Comparison of ENCODE assay signal across 12 cellular contexts in the genomic region with DNA sequence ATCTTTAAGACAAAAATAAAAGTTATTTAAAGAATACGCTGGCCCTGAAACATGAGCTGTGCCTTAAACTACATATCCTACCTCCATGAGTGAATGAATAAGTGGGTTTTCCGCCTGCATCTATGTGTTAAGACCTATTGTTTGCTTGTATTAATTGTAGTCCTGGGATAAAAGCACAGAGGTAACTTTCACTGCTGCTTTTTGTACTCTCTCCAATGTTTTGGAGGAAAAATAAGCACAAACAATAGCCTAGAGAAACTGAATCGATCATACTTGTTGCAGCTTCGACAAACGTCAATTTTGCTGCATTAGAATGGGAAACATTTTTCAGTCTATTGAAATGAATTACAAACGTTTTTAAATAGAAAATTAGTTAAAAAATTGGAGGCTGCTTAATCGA. TPM values are rescaled to one million over a fixed set of nuclear protein-coding genes. Genes with fewer than 3 reads are reported as not detected.
DNase-seq lines count a peak whose midpoint lies in the region; TF ChIP-seq lines count a peak whose summit lies in the region.
"Had no signal": no experiment of that assay in that cellular context is flagged by ENCODE, and none has a peak within 500 bp of the region (broad histone marks: within the 10 kb centered on the region; RNA-seq: fewer than 3 reads in every experiment).

No MANE protein-coding gene starts in this region.

- peaks cover 30% of the 10 kb centered on the region for H3K4me1 Mint-ChIP-seq in activated naive CD4-positive, alpha-beta T cell treated with anti-CD3 and anti-CD28 coated beads, Interleukin-2, amount 10 ng/mL, durations not matched to agents 7 days and 5 days
- peaks cover 27% of the 10 kb centered on the region for H3K4me1 Mint-ChIP-seq in glutamatergic neuron (ENCODE audit: low read depth, unreplicated experiment)

- POLR2A ChIA-PET in OCI-LY7 (lab: Charles Lee) = interaction anchor here (0.7 to 1.7 kb wide), 3 partner anchors 14 to 1385 kb away, joined by 3 to 6 read pairs (median 3); no protein-coding TSS in a partner anchor

- peaks cover 14% of the 10 kb centered on the region for H3K27me3 Mint-ChIP-seq in activated naive CD4-positive, alpha-beta T cell treated with anti-CD3 and anti-CD28 coated beads, Interleukin-2, amount 10 ng/mL, durations not matched to agents 7 days and 5 days
- peaks cover 2% of the 10 kb centered on the region for H3K27me3 Mint-ChIP-seq in glutamatergic neuron (ENCODE audit: unreplicated experiment)

- CTCF ChIA-PET in activated naive CD4-positive, alpha-beta T cell treated with anti-CD3 and anti-CD28 coated beads, Interleukin-2, amount 10 ng/mL, durations not matched to agents 7 days and 5 days (lab: Charles Lee) = interaction anchor here (1.2 kb wide), 1 partner anchor 239 kb away, joined by 3 read pairs; no protein-coding TSS in a partner anchor
- CTCF ChIA-PET in OCI-LY7 (lab: Charles Lee; ENCODE audit: unreplicated experiment) = interaction anchor here (0.6 kb wide), 1 partner anchor 707 kb away, joined by 3 read pairs; no protein-coding TSS in a partner anchor

- H4K20me1 ChIP-seq in OCI-LY7 (ENCODE audit: insufficient read depth, low read length) (peaks cover 30% of the 10 kb centered on the region), smooth muscle cell (ENCODE audit: low read depth) (peaks cover 32% of the 10 kb centered on the region)

- H3K9me2 ChIP-seq in OCI-LY7 (ENCODE audit: insufficient read depth, low read length) = no peaks in the 10 kb centered on the region

- H3K36me3 Mint-ChIP-seq in activated naive CD4-positive, alpha-beta T cell treated with anti-CD3 and anti-CD28 coated beads, Interleukin-2, amount 10 ng/mL, durations not matched to agents 7 days and 5 days = peaks cover 11% of the 10 kb centered on the region
- no peaks in the 10 kb centered on the region for H3K36me3 Mint-ChIP-seq in glutamatergic neuron (ENCODE audit: unreplicated experiment)

- no peak overlapping the region for H3K27ac Mint-ChIP-seq in activated naive CD4-positive, alpha-beta T cell treated with anti-CD3 and anti-CD28 coated beads, Interleukin-2, amount 10 ng/mL, durations not matched to agents 7 days and 5 days
- no peak overlapping the region for H3K27ac Mint-ChIP-seq in glutamatergic neuron (ENCODE audit: unreplicated experiment)

- no peaks in the 10 kb centered on the region for H3F3A ChIP-seq in smooth muscle cell (ENCODE audit: low read depth)

- H3K27ac ChIP-seq in OCI-LY7 (ENCODE audit: low read depth, low read length, poor library complexity, severe bottlenecking) = no peak overlapping the region
- no peak overlapping the region for H3K27ac ChIP-seq in smooth muscle cell (ENCODE audit: low read depth)

- no peaks in the 10 kb centered on the region for H3K9me3 Mint-ChIP-seq in activated naive CD4-positive, alpha-beta T cell treated with anti-CD3 and anti-CD28 coated beads, Interleukin-2, amount 10 ng/mL, durations not matched to agents 7 days and 5 days
- H3K9me3 Mint-ChIP-seq in glutamatergic neuron (ENCODE audit: unreplicated experiment) = peaks cover 4% of the 10 kb centered on the region

- H3K79me2 ChIP-seq in OCI-LY7 (ENCODE audit: insufficient read depth, low read depth, low read length) (peaks cover 34% of the 10 kb centered on the region), smooth muscle cell (ENCODE audit: low read depth) (peaks cover 42% of the 10 kb centered on the region)

- intact Hi-C loops in OCI-LY7 (cut with micrococcal nuclease; ENCODE audit: unreplicated experiment) = loop anchor here (2.0 kb wide), 1 partner anchor 741 kb away; a partner anchor contains a TSS

- no peak overlapping the region for H2AFZ ChIP-seq in OCI-LY7 (ENCODE audit: low read length)
- H2AFZ ChIP-seq in smooth muscle cell (ENCODE audit: low read depth) = peak overlapping the region; percentile 82

- peak overlapping the region; percentile 85 for H3K4me3 Mint-ChIP-seq in activated naive CD4-positive, alpha-beta T cell treated with anti-CD3 and anti-CD28 coated beads, Interleukin-2, amount 10 ng/mL, durations not matched to agents 7 days and 5 days
- H3K4me3 Mint-ChIP-seq in glutamatergic neuron (ENCODE audit: unreplicated experiment) = peak overlapping the region; percentile 90

- 70% methylated on average over 7 of the region's 7 CpGs for WGBS in smooth muscle cell (ENCODE audit: low lambda C conversion rate)

- TF ChIP-seq CTCF in OCI-LY7 (conservative IDR thresholded peaks at IDR 0.05; ENCODE audit: low read length) = no peak
- no peak for TF ChIP-seq CTCF in glutamatergic neuron (IDR thresholded peaks at IDR 0.05; ENCODE audit: partially characterized antibody, unreplicated experiment)
- no peak for TF ChIP-seq CTCF in smooth muscle cell (IDR thresholded peaks at IDR 0.05; ENCODE audit: borderline replicate concordance, insufficient read depth, poor library complexity, severe bottlenecking)

- DNase-seq in activated naive CD4-positive, alpha-beta T cell treated with anti-CD3 and anti-CD28 coated beads, Interleukin-2, amount 10 ng/mL, durations not matched to agents 7 days and 5 days = no peak
- no peak for DNase-seq in activated naive CD4-positive, alpha-beta T cell (lab: John Stamatoyannopoulos, UW)
- no peak for DNase-seq in OCI-LY7 (ENCODE audit: low spot score)
- no peak for DNase-seq in glutamatergic neuron
- DNase-seq in smooth muscle cell (lab: John Stamatoyannopoulos, UW; ENCODE audit: unreplicated experiment) = no peak
- DNase-seq in NCI-H82 treated with DMSO at 0.1 percent for 48 hours (lab: John Stamatoyannopoulos, UW; ENCODE audit: unreplicated experiment) = no peak
- DNase-seq in Ammon's horn (ENCODE audit: low spot score) = no peak
- DNase-seq in HPDE6-E6E7 (ENCODE audit: extremely low spot score) = no peak
- DNase-seq: effector memory CD4-positive, alpha-beta T cell; NCI-H1694 had no signal

- no peaks in the 10 kb centered on the region for H3K9me3 ChIP-seq in OCI-LY7 (ENCODE audit: low read length)
- no peaks in the 10 kb centered on the region for H3K9me3 ChIP-seq in smooth muscle cell (replicated peaks; ENCODE audit: low read depth)
- H3K9me3 ChIP-seq: BE2C, upper lobe of left lung had no signal

- no peaks in the 10 kb centered on the region for H3K27me3 ChIP-seq in smooth muscle cell (ENCODE audit: low read depth)
- H3K27me3 ChIP-seq: BE2C, upper lobe of left lung had no signal

- H3K4me2 ChIP-seq in OCI-LY7 (ENCODE audit: low read length) (peak overlapping the region; percentile 82), smooth muscle cell (peak overlapping the region; percentile 84)

- H3K4me3 ChIP-seq in OCI-LY7 (ENCODE audit: low read depth, low read length, poor library complexity, severe bottlenecking) = peak overlapping the region; percentile 99
- H3K4me3 ChIP-seq in smooth muscle cell = peak overlapping the region; percentile 99

- BruUV-seq in OCI-LY7 (replicated peaks; lab: Mats Ljungman, UMichigan) = TSS peak; percentile 65

- H3K4me1 ChIP-seq in OCI-LY7 (ENCODE audit: insufficient read depth, low read length, poor library complexity, severe bottlenecking) = peaks cover 22% of the 10 kb centered on the region
- H3K4me1 ChIP-seq in smooth muscle cell (ENCODE audit: low read depth) = peaks cover 25% of the 10 kb centered on the region
- H3K4me1 ChIP-seq: BE2C had no signal

- H3K36me3 ChIP-seq in OCI-LY7 (ENCODE audit: insufficient read depth, low read length) = peaks cover 11% of the 10 kb centered on the region; the same call in 1 of the 2 replicates
- H3K36me3 ChIP-seq in smooth muscle cell (ENCODE audit: low read depth) = no peaks in the 10 kb centered on the region
- H3K36me3 ChIP-seq: BE2C, upper lobe of left lung had no signal

- H3K9ac ChIP-seq in smooth muscle cell (ENCODE audit: low read depth) = no peak overlapping the region

RNA-seq across cellular contexts. Expression of a gene that starts 1.3 kb away (rescaled TPM):
- total RNA-seq in OCI-LY7 (2014; rRNA removed; shearing (Covaris generic)) = 201 and 237 TPM in 2 replicates
- total RNA-seq in OCI-LY7 (2022) (157 and 161 TPM in 2 replicates), glutamatergic neuron (ENCODE audit: unreplicated experiment) (269 TPM), smooth muscle cell (854 and 957 TPM in 2 replicates)
- polyA plus RNA-seq in smooth muscle cell = 162 and 167 TPM in 2 replicates
